In genomic region chr2:151408788-151409600, GRCh38 we compare ENCODE assay signal across 8 cellular contexts. TPM values are rescaled to one million over a fixed set of nuclear protein-coding genes. Genes with fewer than 3 reads are reported as not detected.
DNase-seq lines count a peak whose midpoint lies in the region; TF ChIP-seq lines count a peak whose summit lies in the region.

No MANE protein-coding gene starts in this region.

- peak overlapping the region; percentile 16 for H4K12ac ChIP-seq in trophoblast cell (ENCODE audit: low read depth, low read length)

- peaks cover 46% of the 10 kb centered on the region for H3K36me3 Mint-ChIP-seq in Caco-2 (ENCODE audit: insufficient read depth, unreplicated experiment)

- no peak overlapping the region for H2BK5ac ChIP-seq in trophoblast cell (ENCODE audit: low read depth, low read length, poor library complexity)

- H3K4me1 ChIP-seq in Caco-2 (no peaks in the 10 kb centered on the region), OCI-LY7 (ENCODE audit: insufficient read depth, low read length, poor library complexity, severe bottlenecking) (peaks cover 14% of the 10 kb centered on the region), trophoblast cell (ENCODE audit: control insufficient read depth in 1 of 2, insufficient read depth in 2 of 2, low read length in 2 of 2) (no peaks in the 10 kb centered on the region)

- H3K23ac ChIP-seq in trophoblast cell (ENCODE audit: low read length) = no peak overlapping the region

- DNase-seq in Caco-2 = no peak
- DNase-seq in OCI-LY7 (ENCODE audit: low spot score) = no peak
- no peak for DNase-seq in epithelial cell of prostate (ENCODE audit: low read depth, low spot score)
- peak; percentile 65 to 72 for DNase-seq in trophoblast cell
- DNase-seq in DMS 273 (lab: John Stamatoyannopoulos, UW; ENCODE audit: unreplicated experiment) = no peak
- DNase-seq in NCI-H748 treated with DMSO at 0.1 percent for 48 hours (lab: John Stamatoyannopoulos, UW) = no peak
- DNase-seq in medulla oblongata (ENCODE audit: extremely low spot score) = no peak
- DNase-seq in NCI-H510A (lab: John Stamatoyannopoulos, UW) = no peak

- H3K27me3 ChIP-seq in Caco-2 (replicated peaks; ENCODE audit: control insufficient read depth, insufficient read depth, low read length) (no peaks in the 10 kb centered on the region), trophoblast cell (ENCODE audit: insufficient read depth, low read length) (no peaks in the 10 kb centered on the region)

- no peak overlapping the region for H2AK5ac ChIP-seq in trophoblast cell (ENCODE audit: low read length)

- H2BK120ac ChIP-seq in trophoblast cell (ENCODE audit: insufficient read depth, low read length, poor library complexity) = no peak overlapping the region

- no peak for TF ChIP-seq CTCF in Caco-2 (IDR thresholded peaks at IDR 0.05; ENCODE audit: insufficient read depth in 1 of 2, low read depth in 1 of 2, low read length in 1 of 2, severe bottlenecking in 1 of 2, unreplicated experiment in 1 of 2)
- no peak for TF ChIP-seq CTCF in OCI-LY7 (conservative IDR thresholded peaks at IDR 0.05; ENCODE audit: low read length)

- H4K8ac ChIP-seq in trophoblast cell (ENCODE audit: low read depth, low read length) = peak overlapping the region; percentile 64

- no peak overlapping the region for H3K9ac ChIP-seq in trophoblast cell (ENCODE audit: low read length)

- peaks cover 3% of the 10 kb centered on the region for H3K27me3 Mint-ChIP-seq in Caco-2 (ENCODE audit: insufficient read depth, unreplicated experiment)

- POLR2A ChIA-PET in Caco-2 (lab: Charles Lee) (interaction anchor here (1.4 kb wide), 1 partner anchor 120 kb away, joined by 15 read pairs; the partner anchor contains the start of gene NMI), OCI-LY7 (lab: Charles Lee) (interaction anchor here (0.7 to 1.0 kb wide), 2 partner anchors 13 to 17 kb away, joined by 3 to 4 read pairs; no protein-coding TSS in a partner anchor)

- H3K36me3 ChIP-seq in Caco-2 (ENCODE audit: control insufficient read depth, insufficient read depth, low read length) = peaks cover 1% of the 10 kb centered on the region; the same call in 1 of the 2 replicates
- peaks cover 28% of the 10 kb centered on the region for H3K36me3 ChIP-seq in OCI-LY7 (ENCODE audit: insufficient read depth, low read length)
- H3K36me3 ChIP-seq in trophoblast cell (ENCODE audit: control insufficient read depth in 1 of 2, insufficient read depth in 2 of 2, low read length in 2 of 2) = peaks cover 11% of the 10 kb centered on the region in 2 experiments

- H3K27ac ChIP-seq in OCI-LY7 (ENCODE audit: low read depth, low read length, poor library complexity, severe bottlenecking) (no peak overlapping the region), epithelial cell of prostate (peak overlapping the region; percentile 79), trophoblast cell (ENCODE audit: low read depth, low read length) (no peak overlapping the region)

- H3K27ac Mint-ChIP-seq in Caco-2 (ENCODE audit: unreplicated experiment) = peak overlapping the region; percentile 100

- H2BK12ac ChIP-seq in trophoblast cell (ENCODE audit: low read length) = no peak overlapping the region

- no peak overlapping the region for H3K4ac ChIP-seq in trophoblast cell (ENCODE audit: low read depth, low read length)

- no peak overlapping the region for H4K91ac ChIP-seq in trophoblast cell (ENCODE audit: low read depth, low read length)

- H3K9me3 Mint-ChIP-seq in Caco-2 (ENCODE audit: unreplicated experiment) = no peaks in the 10 kb centered on the region

- no peak overlapping the region for H3K14ac ChIP-seq in trophoblast cell (ENCODE audit: low read length)

- H4K20me1 ChIP-seq in OCI-LY7 (ENCODE audit: insufficient read depth, low read length) = peaks cover 5% of the 10 kb centered on the region; the same call in 1 of the 2 replicates

- peaks cover 6% of the 10 kb centered on the region for H3K4me1 Mint-ChIP-seq in Caco-2 (ENCODE audit: low read depth, unreplicated experiment)

- H3K79me1 ChIP-seq in trophoblast cell (ENCODE audit: low read length) = peaks cover 9% of the 10 kb centered on the region

- H3K79me2 ChIP-seq in OCI-LY7 (ENCODE audit: insufficient read depth, low read depth, low read length) = peaks cover 42% of the 10 kb centered on the region
- peaks cover 9% of the 10 kb centered on the region for H3K79me2 ChIP-seq in trophoblast cell (ENCODE audit: control insufficient read depth, insufficient read depth, low read length, poor library complexity)

- H3K9me2 ChIP-seq in OCI-LY7 (ENCODE audit: insufficient read depth, low read length) = no peaks in the 10 kb centered on the region

- no peak overlapping the region for H3K18ac ChIP-seq in trophoblast cell (ENCODE audit: low read length)

- no CpG with 5 or more reads among the region's 25 CpGs for whole genome bisulfite sequencing in trophoblast cell (ENCODE audit: extremely low coverage, insufficient coverage, insufficient read length)

- H2AFZ ChIP-seq in OCI-LY7 (ENCODE audit: low read length) = peak overlapping the region; percentile 99
- H2AFZ ChIP-seq in trophoblast cell (ENCODE audit: insufficient read depth, low read length, poor library complexity) = peak overlapping the region; percentile 47

- H3K9me3 ChIP-seq in Caco-2 = no peaks in the 10 kb centered on the region
- no peaks in the 10 kb centered on the region for H3K9me3 ChIP-seq in OCI-LY7 (ENCODE audit: low read length)
- H3K9me3 ChIP-seq in trophoblast cell (ENCODE audit: insufficient read depth, low read depth, low read length) = no peaks in the 10 kb centered on the region

- intact Hi-C loops in Caco-2 (cut with micrococcal nuclease; ENCODE audit: unreplicated experiment) = no loop called here
- intact Hi-C loops in OCI-LY7 (cut with micrococcal nuclease; ENCODE audit: unreplicated experiment) = loop anchor here (10.0 kb wide), 1 partner anchor 124 kb away; the partner anchor contains the start of gene NMI

- BruUV-seq in Caco-2 (replicated peaks; lab: Mats Ljungman, UMichigan) (no TSS peak), OCI-LY7 (replicated peaks; lab: Mats Ljungman, UMichigan) (TSS peak; percentile 83)

- H3K4me3 ChIP-seq in Caco-2 (ENCODE audit: low read depth, low read length) (peak overlapping the region; percentile 69), OCI-LY7 (ENCODE audit: low read depth, low read length, poor library complexity, severe bottlenecking) (peak overlapping the region; percentile 91), trophoblast cell (ENCODE audit: low read depth, low read length) (no peak overlapping the region)

- H3K4me2 ChIP-seq in OCI-LY7 (ENCODE audit: low read length) = peak overlapping the region; percentile 82
- peak overlapping the region; percentile 42 for H3K4me2 ChIP-seq in trophoblast cell (ENCODE audit: low read length)

- peak overlapping the region; percentile 97 for H3K4me3 Mint-ChIP-seq in Caco-2 (ENCODE audit: unreplicated experiment)

- CTCF ChIA-PET in Caco-2 (lab: Charles Lee) (no interaction called here), OCI-LY7 (lab: Charles Lee; ENCODE audit: unreplicated experiment) (interaction anchor here (1.0 kb wide), 1 partner anchor 17 kb away, joined by 3 read pairs; no protein-coding TSS in a partner anchor)

RNA-seq across cellular contexts. Expression of gene RIF1, which starts 0.7 kb away (rescaled TPM):
- total RNA-seq in Caco-2 (2022) = 62.9 and 63.9 TPM in 2 replicates
- total RNA-seq in OCI-LY7 (2014; rRNA removed; shearing (Covaris generic)) = 45.3 and 52.4 TPM in 2 replicates
- 69.4 and 71.4 TPM in 2 replicates for total RNA-seq in OCI-LY7 (2022)
- polyA plus RNA-seq in trophoblast cell (2013) = 16.2 TPM in 2 replicates

RNA-seq across cellular contexts. Expression of gene TNFAIP6, which starts 51.6 kb away (rescaled TPM):
- total RNA-seq in Caco-2 (2022) (not detected in 2 replicates), OCI-LY7 (2022) (not detected in 2 replicates)
- total RNA-seq in OCI-LY7 (2014; rRNA removed; shearing (Covaris generic)) = not detected in 2 replicates
- polyA plus RNA-seq in trophoblast cell (2013) = 0.85 and 0.90 TPM in 2 replicates

Comparison
In these comparisons a context has a peak if more than half of its experiments do, and no peak if none do; other contexts are left out.
1. DNase-seq: peak in trophoblast cell (2 of 2); none in Caco-2 (0 of 2), OCI-LY7 (single experiment), epithelial cell of prostate (single experiment), DMS 273 (single experiment), NCI-H748 treated with DMSO at 0.1 percent for 48 hours (single experiment), medulla oblongata (single experiment) and NCI-H510A (single experiment).